Comparison of ENCODE assay signal across 19 cellular contexts in the genomic region with DNA sequence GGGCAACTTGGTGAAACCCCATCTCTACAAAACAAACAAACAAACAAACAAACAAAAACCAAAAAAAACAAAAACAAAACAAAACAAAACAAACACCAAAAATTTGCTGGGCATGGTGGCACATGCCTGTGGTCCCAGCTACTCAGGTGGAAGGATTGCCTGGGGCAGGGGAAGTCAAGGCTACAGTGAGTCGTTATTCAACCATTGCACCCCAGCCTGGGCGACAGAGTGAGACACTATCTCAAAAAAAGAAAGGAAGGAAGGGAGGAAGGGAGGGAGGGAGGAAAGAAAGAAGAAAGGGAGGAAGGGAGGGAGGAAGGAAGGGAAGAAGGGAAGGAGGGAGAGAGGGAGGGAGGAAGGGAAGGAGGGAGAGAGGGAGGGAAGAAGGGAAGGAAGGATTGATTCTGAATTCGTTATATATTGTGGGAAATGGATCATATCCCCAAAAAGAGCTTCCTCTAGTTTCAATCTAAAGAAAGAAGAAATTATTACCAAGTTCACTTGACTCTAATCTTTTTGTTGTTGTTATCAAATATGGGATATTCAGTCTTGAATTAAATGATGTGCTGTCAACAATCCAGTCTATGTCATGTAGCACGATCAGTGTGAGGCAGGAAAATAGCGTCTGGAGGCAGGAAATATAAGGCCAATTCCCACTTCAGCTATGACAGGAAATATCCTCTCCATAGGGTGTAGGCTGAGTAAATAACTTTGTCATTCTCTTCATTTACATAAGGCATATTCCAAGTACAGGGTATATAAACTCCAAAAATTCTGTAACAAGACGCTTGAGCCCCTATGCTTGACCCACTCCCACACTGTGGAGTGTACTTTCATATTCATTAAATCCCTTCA.
"Had no signal": no experiment of that assay in that cellular context is flagged by ENCODE, and none has a peak within 500 bp of the region (broad histone marks: within the 10 kb centered on the region; RNA-seq: fewer than 3 reads in every experiment).

No MANE protein-coding gene starts in this region.

- DNase-seq: activated CD4-positive, alpha-beta memory T cell treated with anti-CD3 and anti-CD28 coated beads, Interleukin-2, amount 10 ng/mL, durations not matched to agents 7 days and 5 days; activated CD4-positive, alpha-beta T cell treated with anti-CD3 and anti-CD28 coated beads, Interleukin-2, amount 10 ng/mL, durations not matched to agents 24 days and 14 days; activated effector memory CD4-positive, alpha-beta T cell treated with Interleukin-2 at 50 U/mL for 16 hours; activated naive CD4-positive, alpha-beta T cell treated with anti-CD3 and anti-CD28 coated beads for 36 hours; activated naive CD8-positive, alpha-beta T cell treated with anti-CD3 and anti-CD28 coated beads, Interleukin-2, amount 10 ng/mL, durations not matched to agents 7 days and 5 days; activated T-cell treated with anti-CD3 and anti-CD28 coated beads, Interleukin-2, amount 50 U/mL, for 72 hours; amniotic stem cell; effector memory CD8-positive, alpha-beta T cell; glutamatergic neuron; kidney glomerular epithelial cell; left ventricle myocardium inferior; naive thymus-derived CD4-positive, alpha-beta T cell; spleen; stimulated activated CD4-positive, alpha-beta T cell treated with anti-CD3 and anti-CD28 coated beads, Interleukin-4, amount 100 ng/mL, for 1 hour; stimulated activated naive CD4-positive, alpha-beta T cell; testis; trophoblast cell; uterus had no signal

- ATAC-seq: activated T-cell treated with anti-CD3 and anti-CD28 coated beads, Interleukin-2, amount 50 U/mL, for 72 hours; effector memory CD8-positive, alpha-beta T cell; esophagus mucosa; naive thymus-derived CD4-positive, alpha-beta T cell had no signal
